ENCODE assay signal across 1 cellular context in the genomic region with DNA sequence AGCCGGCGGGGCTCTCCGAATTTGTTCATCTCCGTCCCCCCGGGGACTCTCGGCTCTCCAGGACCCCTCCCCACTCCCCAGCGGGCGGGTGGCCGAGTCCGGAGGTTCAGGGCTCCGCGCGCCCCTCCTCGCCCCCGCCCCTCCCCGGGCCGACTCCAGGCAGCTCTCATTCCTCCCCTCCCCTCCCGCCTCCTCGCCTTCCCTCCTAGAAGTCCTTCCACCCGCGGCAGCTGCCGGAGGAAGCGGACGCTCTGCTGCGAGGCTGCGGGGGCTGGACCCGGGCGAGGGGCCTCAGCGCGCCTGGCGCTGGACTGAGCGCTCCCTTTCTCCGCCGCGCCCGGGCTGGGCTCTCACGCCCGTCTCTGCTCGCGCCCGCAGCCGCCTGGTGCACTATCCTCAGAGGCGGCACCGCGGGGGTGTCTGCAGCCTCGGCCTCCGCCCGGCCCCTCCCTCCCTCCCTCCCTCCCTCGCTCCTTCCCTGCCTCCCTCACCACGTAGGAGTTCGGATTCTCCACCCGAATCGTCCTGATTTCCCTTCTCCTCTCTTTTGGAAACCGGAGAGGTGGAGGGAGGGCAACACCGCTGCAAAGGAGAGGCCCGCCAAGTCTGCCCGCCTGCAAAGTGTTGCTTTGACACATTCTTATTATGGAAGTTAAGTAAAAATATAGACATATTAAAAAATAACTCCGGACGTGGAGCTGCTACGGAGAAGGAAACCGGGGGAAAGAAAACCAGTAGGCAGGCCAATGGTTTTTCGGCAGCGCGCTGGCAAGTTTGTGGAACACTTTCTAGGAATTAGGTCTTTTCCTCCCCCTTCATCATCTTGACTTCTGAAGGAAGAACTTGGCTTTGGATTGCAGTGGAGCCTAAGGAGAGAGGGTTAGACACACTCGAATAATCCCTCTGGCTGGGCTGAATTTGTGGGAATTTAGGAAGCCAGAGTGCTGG.
TF ChIP-seq lines count a peak whose summit lies in the region.

A gene with protein sequence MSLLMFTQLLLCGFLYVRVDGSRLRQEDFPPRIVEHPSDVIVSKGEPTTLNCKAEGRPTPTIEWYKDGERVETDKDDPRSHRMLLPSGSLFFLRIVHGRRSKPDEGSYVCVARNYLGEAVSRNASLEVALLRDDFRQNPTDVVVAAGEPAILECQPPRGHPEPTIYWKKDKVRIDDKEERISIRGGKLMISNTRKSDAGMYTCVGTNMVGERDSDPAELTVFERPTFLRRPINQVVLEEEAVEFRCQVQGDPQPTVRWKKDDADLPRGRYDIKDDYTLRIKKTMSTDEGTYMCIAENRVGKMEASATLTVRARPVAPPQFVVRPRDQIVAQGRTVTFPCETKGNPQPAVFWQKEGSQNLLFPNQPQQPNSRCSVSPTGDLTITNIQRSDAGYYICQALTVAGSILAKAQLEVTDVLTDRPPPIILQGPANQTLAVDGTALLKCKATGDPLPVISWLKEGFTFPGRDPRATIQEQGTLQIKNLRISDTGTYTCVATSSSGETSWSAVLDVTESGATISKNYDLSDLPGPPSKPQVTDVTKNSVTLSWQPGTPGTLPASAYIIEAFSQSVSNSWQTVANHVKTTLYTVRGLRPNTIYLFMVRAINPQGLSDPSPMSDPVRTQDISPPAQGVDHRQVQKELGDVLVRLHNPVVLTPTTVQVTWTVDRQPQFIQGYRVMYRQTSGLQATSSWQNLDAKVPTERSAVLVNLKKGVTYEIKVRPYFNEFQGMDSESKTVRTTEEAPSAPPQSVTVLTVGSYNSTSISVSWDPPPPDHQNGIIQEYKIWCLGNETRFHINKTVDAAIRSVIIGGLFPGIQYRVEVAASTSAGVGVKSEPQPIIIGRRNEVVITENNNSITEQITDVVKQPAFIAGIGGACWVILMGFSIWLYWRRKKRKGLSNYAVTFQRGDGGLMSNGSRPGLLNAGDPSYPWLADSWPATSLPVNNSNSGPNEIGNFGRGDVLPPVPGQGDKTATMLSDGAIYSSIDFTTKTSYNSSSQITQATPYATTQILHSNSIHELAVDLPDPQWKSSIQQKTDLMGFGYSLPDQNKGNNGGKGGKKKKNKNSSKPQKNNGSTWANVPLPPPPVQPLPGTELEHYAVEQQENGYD (N-terminal part only) (plus strand): TSS at position 494 of the 948 bp plus-strand sequence. CDS start 687 bp downstream, outside the sequence.

TF ChIP-seq in GM12878, 131 proteins besides CTCF, POLR2A, EP300 and RAD21 (continued from another document):
- TF ChIP-seq ZNF24 (IDR thresholded peaks at IDR 0.05) (no peak), SPI1 (IDR thresholded peaks at IDR 0.05; ENCODE audit: borderline replicate concordance, insufficient read depth, low read depth, low read length) (no peak), IKZF1 (conservative IDR thresholded peaks at IDR 0.05) (no peak), ZNF274 (IDR thresholded peaks at IDR 0.05; ENCODE audit: insufficient read depth, insufficient read length) (no peak)
- TF ChIP-seq, protein P1, sequence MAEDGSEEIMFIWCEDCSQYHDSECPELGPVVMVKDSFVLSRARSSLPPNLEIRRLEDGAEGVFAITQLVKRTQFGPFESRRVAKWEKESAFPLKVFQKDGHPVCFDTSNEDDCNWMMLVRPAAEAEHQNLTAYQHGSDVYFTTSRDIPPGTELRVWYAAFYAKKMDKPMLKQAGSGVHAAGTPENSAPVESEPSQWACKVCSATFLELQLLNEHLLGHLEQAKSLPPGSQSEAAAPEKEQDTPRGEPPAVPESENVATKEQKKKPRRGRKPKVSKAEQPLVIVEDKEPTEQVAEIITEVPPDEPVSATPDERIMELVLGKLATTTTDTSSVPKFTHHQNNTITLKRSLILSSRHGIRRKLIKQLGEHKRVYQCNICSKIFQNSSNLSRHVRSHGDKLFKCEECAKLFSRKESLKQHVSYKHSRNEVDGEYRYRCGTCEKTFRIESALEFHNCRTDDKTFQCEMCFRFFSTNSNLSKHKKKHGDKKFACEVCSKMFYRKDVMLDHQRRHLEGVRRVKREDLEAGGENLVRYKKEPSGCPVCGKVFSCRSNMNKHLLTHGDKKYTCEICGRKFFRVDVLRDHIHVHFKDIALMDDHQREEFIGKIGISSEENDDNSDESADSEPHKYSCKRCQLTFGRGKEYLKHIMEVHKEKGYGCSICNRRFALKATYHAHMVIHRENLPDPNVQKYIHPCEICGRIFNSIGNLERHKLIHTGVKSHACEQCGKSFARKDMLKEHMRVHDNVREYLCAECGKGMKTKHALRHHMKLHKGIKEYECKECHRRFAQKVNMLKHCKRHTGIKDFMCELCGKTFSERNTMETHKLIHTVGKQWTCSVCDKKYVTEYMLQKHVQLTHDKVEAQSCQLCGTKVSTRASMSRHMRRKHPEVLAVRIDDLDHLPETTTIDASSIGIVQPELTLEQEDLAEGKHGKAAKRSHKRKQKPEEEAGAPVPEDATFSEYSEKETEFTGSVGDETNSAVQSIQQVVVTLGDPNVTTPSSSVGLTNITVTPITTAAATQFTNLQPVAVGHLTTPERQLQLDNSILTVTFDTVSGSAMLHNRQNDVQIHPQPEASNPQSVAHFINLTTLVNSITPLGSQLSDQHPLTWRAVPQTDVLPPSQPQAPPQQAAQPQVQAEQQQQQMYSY (CRISPR knock-in tag; IDR thresholded peaks at IDR 0.05), result no peak
- TF ChIP-seq, protein P2, sequence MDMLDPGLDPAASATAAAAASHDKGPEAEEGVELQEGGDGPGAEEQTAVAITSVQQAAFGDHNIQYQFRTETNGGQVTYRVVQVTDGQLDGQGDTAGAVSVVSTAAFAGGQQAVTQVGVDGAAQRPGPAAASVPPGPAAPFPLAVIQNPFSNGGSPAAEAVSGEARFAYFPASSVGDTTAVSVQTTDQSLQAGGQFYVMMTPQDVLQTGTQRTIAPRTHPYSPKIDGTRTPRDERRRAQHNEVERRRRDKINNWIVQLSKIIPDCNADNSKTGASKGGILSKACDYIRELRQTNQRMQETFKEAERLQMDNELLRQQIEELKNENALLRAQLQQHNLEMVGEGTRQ (IDR thresholded peaks at IDR 0.05; ENCODE audit: borderline replicate concordance, low read depth, low read length), result no peak
- TF ChIP-seq, protein P3, sequence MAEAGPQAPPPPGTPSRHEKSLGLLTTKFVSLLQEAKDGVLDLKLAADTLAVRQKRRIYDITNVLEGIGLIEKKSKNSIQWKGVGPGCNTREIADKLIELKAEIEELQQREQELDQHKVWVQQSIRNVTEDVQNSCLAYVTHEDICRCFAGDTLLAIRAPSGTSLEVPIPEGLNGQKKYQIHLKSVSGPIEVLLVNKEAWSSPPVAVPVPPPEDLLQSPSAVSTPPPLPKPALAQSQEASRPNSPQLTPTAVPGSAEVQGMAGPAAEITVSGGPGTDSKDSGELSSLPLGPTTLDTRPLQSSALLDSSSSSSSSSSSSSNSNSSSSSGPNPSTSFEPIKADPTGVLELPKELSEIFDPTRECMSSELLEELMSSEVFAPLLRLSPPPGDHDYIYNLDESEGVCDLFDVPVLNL (IDR thresholded peaks at IDR 0.05; ENCODE audit: low read depth, low read length), result no peak
